In the genomic region with DNA sequence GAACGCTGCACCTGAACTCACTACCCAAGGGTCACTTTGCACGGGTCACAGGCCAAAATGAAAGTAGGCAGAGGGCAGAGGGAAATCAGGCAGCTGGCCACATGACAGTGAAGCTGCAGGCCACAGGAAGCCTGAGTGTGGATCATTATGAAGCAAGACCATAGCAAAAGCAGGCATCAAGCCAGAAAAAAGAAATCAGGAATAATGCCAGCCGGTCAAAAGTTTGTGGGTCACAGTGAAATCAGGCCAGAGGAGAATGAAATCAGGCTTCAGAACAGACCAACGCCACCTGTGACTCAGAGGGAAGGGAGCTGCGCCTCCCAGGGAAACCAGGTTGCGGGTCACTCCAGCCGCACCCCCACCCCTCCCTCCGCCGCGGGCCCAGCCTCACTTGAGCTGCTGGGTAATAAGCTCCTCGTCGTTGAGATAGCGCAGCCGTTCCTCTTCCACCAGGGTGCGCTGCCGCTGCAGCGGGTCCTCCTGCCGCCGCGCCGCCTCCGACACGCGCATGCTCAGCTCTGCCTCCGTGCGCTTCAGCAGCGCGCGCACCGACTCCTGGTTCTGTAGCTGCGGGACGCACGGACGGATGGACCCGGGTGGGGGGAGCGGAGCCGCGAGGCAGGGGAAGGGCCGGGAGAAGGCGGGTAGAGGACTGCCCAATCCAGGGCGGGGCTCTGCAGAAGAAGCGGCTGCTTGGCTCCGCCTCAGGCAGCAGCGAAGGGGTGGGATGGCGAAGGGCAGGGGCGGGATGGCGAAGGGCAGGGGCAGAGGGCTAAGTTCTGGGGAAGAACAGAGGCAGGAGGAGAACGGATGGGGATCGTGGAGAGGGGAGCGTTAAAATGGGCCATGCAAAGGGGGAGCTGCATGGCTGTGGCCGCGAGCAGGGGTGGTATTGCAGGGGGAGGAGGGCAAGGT, we compare ENCODE assay signal across 8 cellular contexts. TPM values are rescaled to one million over a fixed set of nuclear protein-coding genes. Genes with fewer than 3 reads are reported as not detected.
DNase-seq lines count a peak whose midpoint lies in the region; ATAC-seq and TF ChIP-seq lines count a peak whose summit lies in the region.

No MANE protein-coding gene starts in this region.

- no peaks in the 10 kb centered on the region for H3K36me3 Mint-ChIP-seq in activated CD4-positive, alpha-beta T cell treated with anti-CD3 and anti-CD28 coated beads for 36 hours (ENCODE audit: low read depth)
- no peaks in the 10 kb centered on the region for H3K36me3 Mint-ChIP-seq in chondrocyte (ENCODE audit: low read depth)

- CTCF ChIA-PET in activated CD4-positive, alpha-beta T cell treated with anti-CD3 and anti-CD28 coated beads for 36 hours (lab: Charles Lee) = interaction anchor here (0.6 to 9.0 kb wide), 43 partner anchors 8 to 595 kb away, joined by 3 to 145 read pairs (median 4); a partner anchor contains a TSS

- no peak overlapping the region for H3K27ac Mint-ChIP-seq in activated CD4-positive, alpha-beta T cell treated with anti-CD3 and anti-CD28 coated beads for 36 hours
- no peak overlapping the region for H3K27ac Mint-ChIP-seq in chondrocyte (ENCODE audit: unreplicated experiment)

- H3K4me3 Mint-ChIP-seq in activated CD4-positive, alpha-beta T cell treated with anti-CD3 and anti-CD28 coated beads for 36 hours = peak overlapping the region; percentile 73
- peak overlapping the region; percentile 65 for H3K4me3 Mint-ChIP-seq in chondrocyte (ENCODE audit: unreplicated experiment)

- peak; percentile 88 for DNase-seq in NK-92 treated with Interleukin-12 subunit alpha and Interleukin-12 subunit beta, amount 100 ng/mL, for 24 hours (lab: John Stamatoyannopoulos, UW)
- no peak for DNase-seq in NK-92 (lab: John Stamatoyannopoulos, UW; ENCODE audit: unreplicated experiment)
- DNase-seq in NCI-H510A (lab: John Stamatoyannopoulos, UW) = peak; percentile 95
- peak; percentile 95 for DNase-seq in activated CD4-positive, alpha-beta T cell treated with anti-CD3 and anti-CD28 coated beads for 36 hours
- DNase-seq in chondrocyte (ENCODE audit: low spot score) = no peak
- DNase-seq in kidney epithelial cell (ENCODE audit: low read depth) = peak; percentile 52
- DNase-seq in stimulated activated CD4-positive, alpha-beta T cell treated with anti-CD3 and anti-CD28 coated beads, Interleukin-12 subunit alpha, Interleukin-12 subunit beta, amount 100 ng/mL, for 48 hours (ENCODE audit: low read depth in 2 of 3, low spot score in 1 of 3) = peak; percentile 81 to 90 (median 83)

- POLR2A ChIA-PET in activated CD4-positive, alpha-beta T cell treated with anti-CD3 and anti-CD28 coated beads for 36 hours (lab: Charles Lee) = interaction anchor here (0.5 to 2.0 kb wide), 8 partner anchors 9 to 1025 kb away, joined by 4 to 6 read pairs (median 4); no protein-coding TSS in a partner anchor

- H3K4me3 ChIP-seq in kidney epithelial cell (ENCODE audit: low read depth, low read length) = peak overlapping the region; percentile 27

- TF ChIP-seq CTCF in chondrocyte (IDR thresholded peaks at IDR 0.05) (peak; percentile 91), kidney epithelial cell (IDR thresholded peaks at IDR 0.05; ENCODE audit: insufficient read depth, low read length, poor library complexity, severe bottlenecking) (peak; percentile 87)

- no peaks in the 10 kb centered on the region for H3K9me3 Mint-ChIP-seq in activated CD4-positive, alpha-beta T cell treated with anti-CD3 and anti-CD28 coated beads for 36 hours (ENCODE audit: low read depth)
- no peaks in the 10 kb centered on the region for H3K9me3 Mint-ChIP-seq in chondrocyte (ENCODE audit: low read depth)

- peaks cover 54% of the 10 kb centered on the region for H3K27me3 ChIP-seq in kidney epithelial cell (ENCODE audit: control insufficient read depth, insufficient read depth, low read length)

- no peaks in the 10 kb centered on the region for H3K36me3 ChIP-seq in kidney epithelial cell (ENCODE audit: control insufficient read depth, insufficient read depth, low read length)

- intact Hi-C loops in activated CD4-positive, alpha-beta T cell treated with anti-CD3 and anti-CD28 coated beads for 36 hours (cut with DNase I, micrococcal nuclease) = loop anchor here (1.0 to 5.0 kb wide), 9 partner anchors 26 to 241 kb away; a partner anchor contains a TSS

- ATAC-seq in HG03439 (IDR thresholded peaks at IDR 0.05; ENCODE audit: unreplicated experiment) = peak; percentile 82
- ATAC-seq in activated CD4-positive, alpha-beta T cell treated with anti-CD3 and anti-CD28 coated beads for 36 hours = peak; percentile 85

- peaks cover 24% of the 10 kb centered on the region for H3K27me3 Mint-ChIP-seq in activated CD4-positive, alpha-beta T cell treated with anti-CD3 and anti-CD28 coated beads for 36 hours
- H3K27me3 Mint-ChIP-seq in chondrocyte (ENCODE audit: low read depth) = peaks cover 41% of the 10 kb centered on the region

- peaks cover 22% of the 10 kb centered on the region for H3K4me1 Mint-ChIP-seq in activated CD4-positive, alpha-beta T cell treated with anti-CD3 and anti-CD28 coated beads for 36 hours
- H3K4me1 Mint-ChIP-seq in chondrocyte (ENCODE audit: low read depth) = peaks cover 16% of the 10 kb centered on the region

RNA-seq across cellular contexts. Expression of a gene that starts 47.7 kb away (rescaled TPM):
- under 1 TPM; 0.72 to 0.73 TPM for total RNA-seq in activated CD4-positive, alpha-beta T cell treated with anti-CD3 and anti-CD28 coated beads for 36 hours
- total RNA-seq in chondrocyte (0.30 to 0.51 TPM in 2 of 3 replicates, not detected in the other), kidney epithelial cell (0.27 and 0.84 TPM in 2 replicates)

Comparison
In these comparisons a context has a peak if more than half of its experiments do, and no peak if none do; other contexts are left out.
1. DNase-seq: peak in NK-92 treated with Interleukin-12 subunit alpha and Interleukin-12 subunit beta, amount 100 ng/mL, for 24 hours (single experiment), NCI-H510A (single experiment), activated CD4-positive, alpha-beta T cell treated with anti-CD3 and anti-CD28 coated beads for 36 hours (single experiment), kidney epithelial cell (single experiment) and stimulated activated CD4-positive, alpha-beta T cell treated with anti-CD3 and anti-CD28 coated beads, Interleukin-12 subunit alpha, Interleukin-12 subunit beta, amount 100 ng/mL, for 48 hours (3 of 3); none in NK-92 (single experiment) and chondrocyte (single experiment).